Comparison of ENCODE assay signal across 15 cellular contexts in the genomic region with DNA sequence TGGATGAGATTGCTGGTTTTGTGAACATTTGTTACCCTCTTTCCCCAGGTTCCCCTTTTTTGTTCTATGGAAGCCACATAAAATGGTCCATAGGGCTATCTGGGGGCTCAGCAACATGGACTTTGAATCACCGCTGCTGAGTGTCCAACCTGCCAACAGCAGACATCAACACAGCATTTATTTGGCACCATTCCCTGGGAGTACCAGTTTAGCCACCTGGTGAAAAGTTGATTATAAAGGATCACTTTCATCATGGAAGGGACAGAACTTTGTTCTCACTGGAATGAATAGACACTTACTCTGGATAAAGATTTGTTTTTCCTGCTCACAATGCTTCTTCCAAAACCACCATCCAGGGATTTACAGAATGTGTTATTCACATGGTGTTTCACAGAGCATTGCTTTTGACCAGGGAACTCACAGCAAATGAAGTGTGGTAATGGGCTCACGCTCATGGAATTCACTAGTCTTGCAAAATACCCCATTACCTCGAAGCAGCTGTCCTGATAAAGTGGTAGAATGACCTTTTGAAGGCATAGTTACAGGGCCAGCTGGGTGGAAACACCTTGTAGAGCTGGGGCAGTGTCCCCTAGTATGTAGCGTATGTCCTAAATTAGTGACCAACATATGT. TPM values are rescaled to one million over a fixed set of nuclear protein-coding genes. Genes with fewer than 3 reads are reported as not detected.
DNase-seq lines count a peak whose midpoint lies in the region; ATAC-seq and TF ChIP-seq lines count a peak whose summit lies in the region.
"Had no signal": no experiment of that assay in that cellular context is flagged by ENCODE, and none has a peak within 500 bp of the region (broad histone marks: within the 10 kb centered on the region; RNA-seq: fewer than 3 reads in every experiment).

No MANE protein-coding gene starts in this region.

- H3K4me3 Mint-ChIP-seq in MCF 10A (ENCODE audit: unreplicated experiment) (no peak overlapping the region), nephron progenitor cell (no peak overlapping the region)
- H3K4me3 Mint-ChIP-seq: type B pancreatic cell had no signal

- BruUV-seq in MCF 10A (replicated peaks; lab: Mats Ljungman, UMichigan): no TSS peak

- ATAC-seq in left lobe of liver (peak; percentile 4), HG02623 (IDR thresholded peaks at IDR 0.05; ENCODE audit: unreplicated experiment) (no peak)

- no peak for TF ChIP-seq POLR2A in sigmoid colon (IDR thresholded peaks at IDR 0.05)

- no peaks in the 10 kb centered on the region for H3K36me3 ChIP-seq in sigmoid colon
- H3K36me3 ChIP-seq: WERI-Rb-1 had no signal

- TF ChIP-seq EP300 in sigmoid colon (IDR thresholded peaks at IDR 0.05): no peak

- TF ChIP-seq CTCF in MCF 10A (IDR thresholded peaks at IDR 0.05; ENCODE audit: unreplicated experiment) (no peak), nephron progenitor cell (IDR thresholded peaks at IDR 0.05) (no peak), sigmoid colon (IDR thresholded peaks at IDR 0.05) (no peak)

- CTCF ChIA-PET in MCF 10A (lab: Yijun Ruan, JAX): no interaction called here

- peak overlapping the region in 1 of 4 donors; percentile 32 for H3K27ac ChIP-seq in sigmoid colon
- H3K27ac ChIP-seq: WERI-Rb-1 had no signal

- H3K27me3 Mint-ChIP-seq in MCF 10A (ENCODE audit: insufficient read depth, unreplicated experiment): no peaks in the 10 kb centered on the region
- peaks cover 38% of the 10 kb centered on the region for H3K27me3 Mint-ChIP-seq in nephron progenitor cell (ENCODE audit: low read depth, poor library complexity)

- intact Hi-C loops in MCF 10A (cut with micrococcal nuclease): no loop called here
- intact Hi-C loops in sigmoid colon (cut with DNase I): no loop called here

- H3K36me3 Mint-ChIP-seq in MCF 10A (ENCODE audit: insufficient read depth, unreplicated experiment) (no peaks in the 10 kb centered on the region), nephron progenitor cell (ENCODE audit: low read depth) (no peaks in the 10 kb centered on the region)
- H3K36me3 Mint-ChIP-seq: type B pancreatic cell had no signal

- 62 to 80% methylated on average over 4 of the region's 4 CpGs for WGBS in sigmoid colon, 2 donors

- DNase-seq in ACHN (peak; percentile 26), H4 (ENCODE audit: low spot score) (peak; percentile 25), MCF 10A (ENCODE audit: unreplicated experiment) (peak; percentile 47), left lobe of liver (ENCODE audit: low spot score) (no peak), nephron progenitor cell (no peak), sigmoid colon (no peak), AML-193 (lab: John Stamatoyannopoulos, UW) (no peak)
- DNase-seq: activated naive CD4-positive, alpha-beta T cell treated with anti-CD3 and anti-CD28 coated beads, Interleukin-2, amount 50 U/mL, for 16 hours; DMS 273 treated with DMSO at 0.1 percent for 48 hours; erythroblast; KG1; NCI-H1930; WERI-Rb-1 had no signal

- no peaks in the 10 kb centered on the region for H3K27me3 ChIP-seq in sigmoid colon

- POLR2A ChIA-PET in MCF 10A (lab: Yijun Ruan, JAX): no interaction called here

- in situ Hi-C loops in ACHN (cut with HindIII; ENCODE audit: low pct_ligation_motif_present, low pct_unique_long_range_greater_than_20kb, low sequenced_read_pairs): no loop called here

- H3K4me3 ChIP-seq in sigmoid colon: no peak overlapping the region

- H3K9me3 Mint-ChIP-seq in MCF 10A (ENCODE audit: unreplicated experiment): no peaks in the 10 kb centered on the region
- no peaks in the 10 kb centered on the region for H3K9me3 Mint-ChIP-seq in nephron progenitor cell
- H3K9me3 Mint-ChIP-seq: type B pancreatic cell had no signal

- peaks cover 13% of the 10 kb centered on the region for H3K4me1 Mint-ChIP-seq in MCF 10A (ENCODE audit: insufficient read depth, unreplicated experiment)
- H3K4me1 Mint-ChIP-seq in nephron progenitor cell: peaks cover 19% of the 10 kb centered on the region

- H3K27ac Mint-ChIP-seq in MCF 10A (ENCODE audit: low read depth, unreplicated experiment): no peak overlapping the region
- no peak overlapping the region for H3K27ac Mint-ChIP-seq in nephron progenitor cell
- H3K27ac Mint-ChIP-seq: type B pancreatic cell had no signal

- peaks cover 0 to 15% (median 1%) of the 10 kb centered on the region in 4 donors for H3K4me1 ChIP-seq in sigmoid colon

- H3K9me3 ChIP-seq in sigmoid colon: peaks cover 0 to 2% (median 0%) of the 10 kb centered on the region in 4 donors

RNA-seq across cellular contexts. Expression of gene ADM, which starts 43.9 kb away (rescaled TPM):
- total RNA-seq in H4 (2014; rRNA removed; shearing (Covaris generic)): 86.8 and 91.3 TPM in 2 replicates
- 8.7 and 10.6 TPM in 2 replicates for total RNA-seq in MCF 10A (2022)
- 9.6 TPM for total RNA-seq in left lobe of liver
- 10 to 100 TPM; 45.2 to 84.1 (median 59.5) TPM for total RNA-seq in sigmoid colon
- polyA plus RNA-seq in sigmoid colon: 10 to 100 TPM; 24.0 to 92.5 (median 75.9) TPM

RNA-seq across cellular contexts. Expression of gene SBF2, which starts 54.7 kb away (rescaled TPM):
- total RNA-seq in H4 (2014; rRNA removed; shearing (Covaris generic)): 15.2 and 27.0 TPM in 2 replicates
- total RNA-seq in MCF 10A (2022) (28.3 and 28.7 TPM in 2 replicates), left lobe of liver (16.7 TPM), sigmoid colon (10 to 100 TPM; 47.1 to 67.5 (median 59.5) TPM)
- 10 to 100 TPM in 2 of 3 donors, 1 to 10 TPM in 1; 9.5 to 14.4 (median 12.0) TPM for polyA plus RNA-seq in sigmoid colon

Comparison
In these comparisons a context has a peak if more than half of its experiments do, and no peak if none do; other contexts are left out.
1. DNase-seq: peak in ACHN (single experiment), H4 (single experiment) and MCF 10A (single experiment); none in left lobe of liver (single experiment), nephron progenitor cell (single experiment), sigmoid colon (single experiment) and AML-193 (0 of 2).